In the genomic region with DNA sequence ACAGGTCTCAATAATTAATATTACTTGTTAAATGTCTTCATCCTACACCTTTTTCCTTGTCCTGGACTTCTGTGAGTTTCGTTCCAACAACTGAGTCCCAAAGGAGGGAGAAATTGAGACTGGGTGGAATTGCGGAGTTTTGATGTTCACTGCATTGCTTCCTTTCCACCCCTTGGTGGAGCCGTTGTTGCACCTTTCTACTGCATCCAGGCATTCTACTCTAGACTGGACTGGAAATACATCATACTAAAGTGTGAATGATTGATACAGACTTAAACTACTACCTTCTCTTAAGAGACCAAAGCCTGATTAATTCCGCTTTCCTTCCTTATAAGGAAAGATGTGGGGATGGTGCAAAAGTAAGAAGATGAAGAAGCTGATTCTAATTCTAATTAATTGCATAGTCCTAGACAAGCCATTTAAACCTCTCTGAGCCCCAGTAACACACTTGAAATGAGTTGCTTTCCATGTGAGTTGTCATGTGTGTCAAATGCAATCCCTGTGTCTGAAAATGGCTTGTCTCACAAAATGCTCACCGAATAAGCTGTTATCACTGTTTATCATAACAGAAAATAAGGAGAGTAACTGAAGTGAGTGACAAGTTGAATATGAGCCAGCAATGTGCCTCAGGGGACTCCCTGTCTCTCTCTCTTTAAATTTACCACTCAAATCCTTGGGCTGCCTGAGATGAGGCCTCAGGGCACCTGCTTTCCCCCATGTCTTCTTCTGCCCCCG, we compare ENCODE assay signal across 11 cellular contexts.
DNase-seq lines count a peak whose midpoint lies in the region; ATAC-seq and TF ChIP-seq lines count a peak whose summit lies in the region.
"Had no signal": no experiment of that assay in that cellular context is flagged by ENCODE, and none has a peak within 500 bp of the region (broad histone marks: within the 10 kb centered on the region; RNA-seq: fewer than 3 reads in every experiment).

No MANE protein-coding gene starts in this region.

- no peak overlapping the region for H3K4me3 Mint-ChIP-seq in activated CD4-positive, alpha-beta T cell treated with anti-CD3 and anti-CD28 coated beads for 36 hours
- H3K4me3 Mint-ChIP-seq in endodermal cell, result no peak overlapping the region
- H3K4me3 Mint-ChIP-seq: CD4-positive, alpha-beta T cell had no signal

- POLR2A ChIA-PET in activated CD4-positive, alpha-beta T cell treated with anti-CD3 and anti-CD28 coated beads for 36 hours (lab: Charles Lee), result no interaction called here

- no peaks in the 10 kb centered on the region for H3K4me1 Mint-ChIP-seq in activated CD4-positive, alpha-beta T cell treated with anti-CD3 and anti-CD28 coated beads for 36 hours
- peaks cover 8% of the 10 kb centered on the region for H3K4me1 Mint-ChIP-seq in endodermal cell

- no peaks in the 10 kb centered on the region for H3K9me3 Mint-ChIP-seq in activated CD4-positive, alpha-beta T cell treated with anti-CD3 and anti-CD28 coated beads for 36 hours (ENCODE audit: low read depth)
- no peaks in the 10 kb centered on the region for H3K9me3 Mint-ChIP-seq in endodermal cell
- H3K9me3 Mint-ChIP-seq: CD4-positive, alpha-beta T cell had no signal

- WGBS in endodermal cell (ENCODE audit: insufficient coverage in 1 of 2, insufficient read length in 1 of 2), 2 experiments, result 46 to 90% methylated on average over 2 to 5 of the region's 6 CpGs
- 61 to 72% methylated on average over 6 of the region's 6 CpGs for WGBS in testis, 2 donors

- H3K9me3 ChIP-seq in endodermal cell (ENCODE audit: control insufficient read depth, low read length) (no peaks in the 10 kb centered on the region), testis (no peaks in the 10 kb centered on the region), ascending aorta (no peaks in the 10 kb centered on the region)

- H3K36me3 Mint-ChIP-seq in activated CD4-positive, alpha-beta T cell treated with anti-CD3 and anti-CD28 coated beads for 36 hours (ENCODE audit: low read depth), result no peaks in the 10 kb centered on the region
- H3K36me3 Mint-ChIP-seq in endodermal cell (ENCODE audit: low read depth), result no peaks in the 10 kb centered on the region

- no peaks in the 10 kb centered on the region for H3K36me3 ChIP-seq in endodermal cell (ENCODE audit: control insufficient read depth, insufficient read depth, low read length)
- H3K36me3 ChIP-seq in testis (ENCODE audit: low read depth, missing control alignments), result no peaks in the 10 kb centered on the region
- H3K36me3 ChIP-seq in ascending aorta, result no peaks in the 10 kb centered on the region

- H3K27me3 Mint-ChIP-seq in activated CD4-positive, alpha-beta T cell treated with anti-CD3 and anti-CD28 coated beads for 36 hours, result peaks cover 7% of the 10 kb centered on the region
- peaks cover 4% of the 10 kb centered on the region for H3K27me3 Mint-ChIP-seq in endodermal cell (ENCODE audit: insufficient read depth)

- TF ChIP-seq POLR2A in testis (IDR thresholded peaks at IDR 0.05), result no peak

- H3K27ac Mint-ChIP-seq in activated CD4-positive, alpha-beta T cell treated with anti-CD3 and anti-CD28 coated beads for 36 hours, result no peak overlapping the region
- no peak overlapping the region for H3K27ac Mint-ChIP-seq in endodermal cell
- H3K27ac Mint-ChIP-seq: CD4-positive, alpha-beta T cell had no signal

- no peak overlapping the region for H3K9ac ChIP-seq in endodermal cell (ENCODE audit: extremely low read depth, low read length, poor library complexity, severe bottlenecking)

- intact Hi-C loops in activated CD4-positive, alpha-beta T cell treated with anti-CD3 and anti-CD28 coated beads for 36 hours (cut with DNase I, micrococcal nuclease), result loop anchor here (1.0 to 10.0 kb wide), 4 partner anchors 571 to 1448 kb away; a partner anchor contains a TSS
- intact Hi-C loops in testis (cut with DNase I; ENCODE audit: low total_unique reads), result no loop called here
- intact Hi-C loops in ascending aorta (cut with DNase I), result no loop called here

- H3K27me3 ChIP-seq in endodermal cell (ENCODE audit: control insufficient read depth, insufficient read depth, low read length, poor library complexity, severe bottlenecking) (no peaks in the 10 kb centered on the region), testis (no peaks in the 10 kb centered on the region), ascending aorta (no peaks in the 10 kb centered on the region)

- ATAC-seq in activated CD4-positive, alpha-beta T cell treated with anti-CD3 and anti-CD28 coated beads for 36 hours, result no peak
- no peak for ATAC-seq in HG02970 (IDR thresholded peaks at IDR 0.05; ENCODE audit: low FRiP score, unreplicated experiment)

- H3K4me1 ChIP-seq in endodermal cell (ENCODE audit: control insufficient read depth, insufficient read depth, low read length), result no peaks in the 10 kb centered on the region
- H3K4me1 ChIP-seq in testis, result no peaks in the 10 kb centered on the region
- H3K4me1 ChIP-seq in ascending aorta, result no peaks in the 10 kb centered on the region

- peak; percentile 7 for DNase-seq in activated CD4-positive, alpha-beta T cell treated with anti-CD3 and anti-CD28 coated beads for 36 hours
- DNase-seq in activated CD4-positive, alpha-beta T cell treated with anti-CD3 and anti-CD28 coated beads, Interleukin-2, amount 50 U/mL, for 4 hours, result no peak
- DNase-seq in NCI-H524 (lab: John Stamatoyannopoulos, UW) (peak; percentile 62 to 69), endodermal cell (peak; percentile 53), testis (peak; percentile 19), ascending aorta (ENCODE audit: low spot score in 2 of 2) (no peak), MV-4-11 (lab: John Stamatoyannopoulos, UW) (no peak)
- DNase-seq: CD4-positive, alpha-beta T cell had no signal

- CTCF ChIA-PET in activated CD4-positive, alpha-beta T cell treated with anti-CD3 and anti-CD28 coated beads for 36 hours (lab: Charles Lee), result interaction anchor here (1.0 kb wide), 1 partner anchor 583 kb away, joined by 4 read pairs; no protein-coding TSS in a partner anchor

- no peak overlapping the region for H3K27ac ChIP-seq in endodermal cell (ENCODE audit: low read depth, low read length)
- no peak overlapping the region for H3K27ac ChIP-seq in testis
- no peak overlapping the region for H3K27ac ChIP-seq in ascending aorta
- H3K27ac ChIP-seq: epithelial cell of prostate, skin epidermis had no signal

- peak; percentile 90 for TF ChIP-seq CTCF in endodermal cell (conservative IDR thresholded peaks at IDR 0.05)
- TF ChIP-seq CTCF in testis (IDR thresholded peaks at IDR 0.05), result peak in 2 of 3 experiments; percentile 44 to 46
- peak in 1 of 3 experiments; percentile 19 for TF ChIP-seq CTCF in ascending aorta (IDR thresholded peaks at IDR 0.05)

- H3K4me3 ChIP-seq in endodermal cell (ENCODE audit: low read length), result no peak overlapping the region
- H3K4me3 ChIP-seq in testis, result no peak overlapping the region
- H3K4me3 ChIP-seq in ascending aorta, result no peak overlapping the region
- H3K4me3 ChIP-seq: skin epidermis had no signal

Comparison
In these comparisons a context has a peak if more than half of its experiments do, and no peak if none do; other contexts are left out.
1. DNase-seq: peak in activated CD4-positive, alpha-beta T cell treated with anti-CD3 and anti-CD28 coated beads for 36 hours (single experiment), NCI-H524 (2 of 2), endodermal cell (single experiment) and testis (single experiment); none in activated CD4-positive, alpha-beta T cell treated with anti-CD3 and anti-CD28 coated beads, Interleukin-2, amount 50 U/mL, for 4 hours (0 of 2), ascending aorta (0 of 2) and MV-4-11 (single experiment).
2. intact Hi-C loops: an anchor here in activated CD4-positive, alpha-beta T cell treated with anti-CD3 and anti-CD28 coated beads for 36 hours (1.0 to 10.0 kb wide); none called in testis and ascending aorta.